Comparison of ENCODE assay signal across 13 cellular contexts in the genomic region with DNA sequence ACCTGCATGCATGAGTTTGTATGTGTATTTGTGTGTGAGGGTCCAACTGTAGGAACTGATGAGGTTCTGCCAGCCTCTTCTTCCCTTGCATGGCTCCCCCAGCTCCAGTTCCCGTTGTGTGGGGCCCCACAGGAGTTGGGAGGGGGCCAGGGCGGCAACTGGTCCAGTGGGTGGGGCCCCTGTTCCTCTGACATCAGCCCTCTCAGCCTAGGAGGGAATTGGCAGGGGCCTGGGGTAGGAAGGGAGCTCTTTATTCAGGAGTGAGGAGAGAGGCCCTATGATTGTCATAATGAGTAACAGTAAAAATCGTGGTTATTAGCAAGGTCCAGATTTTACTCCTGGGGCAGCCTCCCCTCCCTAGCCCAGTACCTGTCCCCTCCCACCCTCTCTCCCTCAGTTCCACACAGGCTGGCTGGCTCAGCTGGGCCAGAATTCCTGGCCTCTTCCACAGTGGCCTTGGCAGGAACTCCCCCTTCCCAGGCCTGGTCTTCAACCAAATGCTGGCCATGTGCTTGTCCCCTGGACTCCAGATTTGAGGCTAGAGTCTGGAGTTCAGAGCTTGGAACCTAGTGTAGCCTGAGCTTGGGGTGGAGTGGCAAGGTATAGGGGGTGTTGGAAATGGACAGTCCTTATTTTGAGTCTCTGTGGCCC. TPM values are rescaled to one million over a fixed set of nuclear protein-coding genes. Genes with fewer than 3 reads are reported as not detected.
DNase-seq lines count a peak whose midpoint lies in the region; ATAC-seq, FAIRE-seq and TF ChIP-seq lines count a peak whose summit lies in the region.
"Had no signal": no experiment of that assay in that cellular context is flagged by ENCODE, and none has a peak within 500 bp of the region (broad histone marks: within the 10 kb centered on the region; RNA-seq: fewer than 3 reads in every experiment).

No MANE protein-coding gene starts in this region.

- peaks cover 46 to 67% (median 60%) of the 10 kb centered on the region in 3 donors for H3K4me1 Mint-ChIP-seq in IgD-negative memory B cell
- peaks cover 86% of the 10 kb centered on the region for H3K4me1 Mint-ChIP-seq in chondrocyte (ENCODE audit: low read depth)
- H3K4me1 Mint-ChIP-seq in naive B cell: peaks cover 82 to 92% (median 91%) of the 10 kb centered on the region in 3 donors

- peak overlapping the region; percentile 65; the same call in 1 of the 3 replicates for H3K4me2 ChIP-seq in A549

- no peaks in the 10 kb centered on the region for H3K9me3 ChIP-seq in A549

- POLR2A ChIA-PET in A549 (lab: Yijun Ruan, JAX): interaction anchor here (1.7 kb wide), 1 partner anchor 11 kb away, joined by 4 read pairs; no protein-coding TSS in a partner anchor

- H3K27me3 Mint-ChIP-seq in IgD-negative memory B cell (peaks cover under 1% of the 10 kb centered on the region), chondrocyte (ENCODE audit: low read depth) (no peaks in the 10 kb centered on the region), naive B cell (peaks cover 0 to 2% (median 0%) of the 10 kb centered on the region in 3 donors)

- peaks cover 93% of the 10 kb centered on the region for H3K4me1 ChIP-seq in A549

- TF ChIP-seq RAD21 in A549 (conservative IDR thresholded peaks at IDR 0.05 in 1 of 2, IDR thresholded peaks at IDR 0.05 in 1 of 2): no peak

- no peak for TF ChIP-seq CTCF in A549 (IDR thresholded peaks at IDR 0.05)
- no peak for TF ChIP-seq CTCF in chondrocyte (IDR thresholded peaks at IDR 0.05)

- H3K36me3 Mint-ChIP-seq in IgD-negative memory B cell (peaks cover 3% of the 10 kb centered on the region), chondrocyte (ENCODE audit: low read depth) (peaks cover 4% of the 10 kb centered on the region), naive B cell (peaks cover 0 to 4% of the 10 kb centered on the region in 2 donors)

- TF ChIP-seq POLR2A in A549 (IDR thresholded peaks at IDR 0.05; ENCODE audit: low read length): no peak

- peak overlapping the region in 1 of 2 experiments; percentile 61; a peak in 3 of 6 replicates for H3K27ac ChIP-seq in A549

- ATAC-seq in A549 (no peak), naive B cell (ENCODE audit: low read depth in 2 of 2) (no peak), GM19395 (IDR thresholded peaks at IDR 0.05; ENCODE audit: unreplicated experiment) (no peak), HG02678 (IDR thresholded peaks at IDR 0.05; ENCODE audit: unreplicated experiment) (no peak)

- CTCF ChIA-PET in A549 (lab: Yijun Ruan, JAX): interaction anchor here (0.8 to 50.4 kb wide), 9 partner anchors 7 to 160 kb away, joined by 4 to 2395 read pairs (median 7); a partner anchor contains a TSS

- 47% methylated on average over 3 of the region's 3 CpGs for WGBS in A549 (ENCODE audit: missing lambda C conversion rate)

- DNase-seq in A549 (ENCODE audit: low read depth in 1 of 2, low spot score in 1 of 2) (no peak), chondrocyte (ENCODE audit: low spot score) (no peak), naive B cell (no peak), HPDE6-E6E7 (ENCODE audit: extremely low spot score) (no peak), NCI-H2107 treated with DMSO at 0.1 percent for 48 hours (lab: John Stamatoyannopoulos, UW; ENCODE audit: unreplicated experiment) (no peak)
- DNase-seq: COR-L47, H9, nephron progenitor cell had no signal

- peak overlapping the region; percentile 99 to 100 (median 100) for H3K27ac Mint-ChIP-seq in IgD-negative memory B cell
- peak overlapping the region; percentile 17 for H3K27ac Mint-ChIP-seq in chondrocyte (ENCODE audit: unreplicated experiment)
- peak overlapping the region; percentile 94 to 100 (median 100) for H3K27ac Mint-ChIP-seq in naive B cell
- H3K27ac Mint-ChIP-seq: H9, nephron progenitor cell had no signal

- no peak for FAIRE-seq in A549 (lab: Jason Lieb, UNC)
- FAIRE-seq: frontal cortex had no signal

- no peak for TF ChIP-seq EP300 in A549 (IDR thresholded peaks at IDR 0.05)

- H3K4me3 Mint-ChIP-seq in IgD-negative memory B cell (peak overlapping the region in 3 of 4 donors; percentile 82 to 95 (median 89)), chondrocyte (ENCODE audit: unreplicated experiment) (no peak overlapping the region), naive B cell (peak overlapping the region in 7 of 8 donors; percentile 21 to 97 (median 84))
- H3K4me3 Mint-ChIP-seq: H9, nephron progenitor cell had no signal

- H3K9me3 Mint-ChIP-seq in IgD-negative memory B cell: no peaks in the 10 kb centered on the region
- H3K9me3 Mint-ChIP-seq in chondrocyte (ENCODE audit: low read depth): no peaks in the 10 kb centered on the region
- H3K9me3 Mint-ChIP-seq in naive B cell: peaks cover 0 to 1% (median 0%) of the 10 kb centered on the region in 7 donors
- H3K9me3 Mint-ChIP-seq: H9, nephron progenitor cell had no signal

- H3K4me3 ChIP-seq in A549: no peak overlapping the region

TF ChIP-seq in A549, 52 proteins besides CTCF, POLR2A, EP300 and RAD21:
- no peak for TF ChIP-seq CHD2 (IDR thresholded peaks at IDR 0.05; ENCODE audit: low read length, partially characterized antibody)
- no peak for TF ChIP-seq ESRRA (IDR thresholded peaks at IDR 0.05; ENCODE audit: borderline replicate concordance, low read length)
- TF ChIP-seq CEBPB (IDR thresholded peaks at IDR 0.05): no peak
- TF ChIP-seq ZFP36 (IDR thresholded peaks at IDR 0.05; ENCODE audit: borderline replicate concordance, partially characterized antibody): no peak
- TF ChIP-seq SMC3 (IDR thresholded peaks at IDR 0.05): no peak
TF ChIP-seq in A549: peak in this region for 0.

RNA-seq across cellular contexts. Expression of a gene that starts 18.9 kb away (rescaled TPM):
- polyA plus RNA-seq in A549 (2011; rRNA removed): 8.6 and 9.9 TPM in 2 replicates
- polyA plus RNA-seq in A549 (2012; cell fraction: cytosol; rRNA removed): 6.5 and 11.0 TPM in 2 replicates
- polyA plus RNA-seq in A549 (2012; cell fraction: nucleus; rRNA removed): 17.6 and 21.1 TPM in 2 replicates
- polyA plus RNA-seq in A549 (2017; fragmentation: RNase III; extraction: RNeasy Plus Mini Kit Qiagen cat#74134 plus additional on column Dnase treatment): 17.2 to 18.5 TPM (median 17.9 TPM) in 3 replicates
- 11.6 and 12.9 TPM in 2 replicates for polyA minus RNA-seq in A549 (2011; rRNA and poly(A)+ RNA removed)
- 13.7 TPM for polyA plus RNA-seq in IgD-negative memory B cell
- 59.2 to 65.7 TPM (median 61.2 TPM) in 3 replicates for total RNA-seq in chondrocyte
- polyA plus RNA-seq in naive B cell (ENCODE audit: low read depth in 6 of 6): 10 to 100 TPM in 2 of 6 donors, 1 to 10 TPM in 4; 3.1 to 12.6 (median 7.8) TPM

RNA-seq across cellular contexts. Expression of a gene that starts 36.7 kb away (rescaled TPM):
- polyA plus RNA-seq in A549 (2011; rRNA removed) (0.09 TPM in 1 of 2 replicates, not detected in the other), A549 (2017; fragmentation: RNase III; extraction: RNeasy Plus Mini Kit Qiagen cat#74134 plus additional on column Dnase treatment) (0.40 to 1.2 TPM (median 0.70 TPM) in 3 replicates), IgD-negative memory B cell (not detected), naive B cell (ENCODE audit: low read depth in 6 of 6) (under 1 TPM in 2 of 6 donors, not detected in 4; 0.44 to 0.98 TPM)
- polyA plus RNA-seq in A549 (2012; cell fraction: cytosol; rRNA removed): 0.21 and 0.41 TPM in 2 replicates
- 0.36 and 0.82 TPM in 2 replicates for polyA plus RNA-seq in A549 (2012; cell fraction: nucleus; rRNA removed)
- not detected in 2 replicates for polyA minus RNA-seq in A549 (2011; rRNA and poly(A)+ RNA removed)
- 0.32 to 0.41 TPM in 2 of 3 replicates, not detected in the other for total RNA-seq in chondrocyte
- total RNA-seq: frontal cortex; H9; T-helper 2 cell treated with Interferon-gamma antibody and Interleukin-4, amounts not matched to agents 100 ng/mL and 5 ng/mL, for 36 hours had no signal

RNA-seq across cellular contexts. Expression of a gene that starts 40.2 kb away (rescaled TPM):
- polyA plus RNA-seq in A549 (2011; rRNA removed) (71.4 and 79.5 TPM in 2 replicates), A549 (2017; fragmentation: RNase III; extraction: RNeasy Plus Mini Kit Qiagen cat#74134 plus additional on column Dnase treatment) (66.6 to 67.5 TPM (median 67.0 TPM) in 3 replicates), IgD-negative memory B cell (0.93 TPM), naive B cell (ENCODE audit: low read depth in 6 of 6) (1 to 10 TPM in 1 of 6 donors, under 1 TPM in 3, not detected in 2; 0.23 to 1.3 (median 0.35) TPM)
- 41.7 and 44.4 TPM in 2 replicates for polyA plus RNA-seq in A549 (2012; cell fraction: cytosol; rRNA removed)
- polyA plus RNA-seq in A549 (2012; cell fraction: nucleus; rRNA removed): 29.8 and 45.7 TPM in 2 replicates
- 27.0 and 28.3 TPM in 2 replicates for polyA minus RNA-seq in A549 (2011; rRNA and poly(A)+ RNA removed)
- 8.5 to 33.1 TPM (median 9.9 TPM) in 3 replicates for total RNA-seq in chondrocyte

Comparison
In these comparisons a context has a peak if more than half of its experiments do, and no peak if none do; other contexts are left out.
1. H3K27ac Mint-ChIP-seq: peak in every context shown above with its lines; median percentile 100 in IgD-negative memory B cell; 100 in naive B cell; 17 in chondrocyte.
2. RNA of a gene that starts 40.2 kb away (polyA plus RNA-seq): 29.8 to 79.5 TPM in A549; 0.93 TPM in IgD-negative memory B cell (single experiment) and 0.23 to 1.3 TPM in naive B cell; every median in the first group is over 10 times any median in the second.